8 cellular contexts compared by ENCODE assay signal in the genomic region with DNA sequence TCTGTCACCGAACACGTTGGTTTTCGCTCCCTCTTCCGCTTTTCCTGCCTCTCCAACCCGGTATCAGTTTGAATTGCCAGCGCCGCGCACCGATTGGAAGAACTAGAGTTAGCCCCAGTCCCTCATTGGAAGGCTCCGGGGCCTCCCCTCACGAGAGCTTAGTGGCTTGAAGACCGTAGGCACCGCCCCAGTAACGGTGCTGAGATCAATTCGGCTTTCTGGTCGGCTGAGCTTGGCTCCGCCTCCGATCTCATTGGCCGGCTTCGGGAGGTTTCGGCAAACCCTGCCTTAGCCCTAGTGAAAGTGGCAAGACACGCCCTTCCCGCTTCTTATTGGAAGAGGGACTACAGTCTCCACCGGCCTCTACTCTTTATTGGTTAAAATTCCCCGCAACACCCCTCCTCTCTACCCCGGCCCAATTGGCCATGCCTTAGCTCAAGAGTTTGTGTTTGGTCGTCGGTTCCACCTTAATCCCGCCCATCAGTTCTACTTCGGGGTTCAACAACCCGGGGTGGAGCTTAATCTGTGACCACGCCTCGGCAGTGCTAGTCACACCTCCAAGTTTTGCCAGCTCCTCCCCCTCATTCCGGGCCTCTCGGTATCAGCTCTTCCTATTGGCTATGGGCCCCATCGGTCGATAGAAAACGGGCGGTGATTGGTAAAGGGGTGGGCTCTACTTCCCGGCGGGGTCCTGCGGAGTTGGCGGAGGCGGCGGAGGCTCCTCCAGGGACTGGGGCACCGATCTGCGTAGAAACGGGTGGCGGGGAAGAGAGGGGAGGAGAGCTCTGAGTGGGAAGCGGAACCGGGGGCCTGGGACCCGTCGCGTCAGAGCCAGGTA. TPM values are rescaled to one million over a fixed set of nuclear protein-coding genes. Genes with fewer than 3 reads are reported as not detected.
DNase-seq lines count a peak whose midpoint lies in the region; ATAC-seq and TF ChIP-seq lines count a peak whose summit lies in the region.
"Not testable (repeated sequence)": the region's sequence is repeated elsewhere in the genome, so short reads cannot be mapped to it uniquely, and the experiment has no call there.

A gene (minus strand): TSS at position 51 of the 838 bp plus-strand sequence. CDS start 851 bp downstream, outside the sequence.
A gene (plus strand): TSS at position 686 of the 838 bp plus-strand sequence. CDS start 2,472 bp downstream, outside the sequence.

- H3K9me2 ChIP-seq in SK-N-SH = not testable (repeated sequence)

- not testable (repeated sequence) for TF ChIP-seq CTCF in SK-N-SH (IDR thresholded peaks at IDR 0.05); suprapubic skin (IDR thresholded peaks at IDR 0.05)

- peak within 1 kb of the TSS; percentile 67; the same call in 1 of the 2 replicates for H3K4me2 ChIP-seq in SK-N-SH

- H3K9ac ChIP-seq in SK-N-SH = 0 out of 2 replicates have a peak within 1 kb of the TSS, but pooled peaks have one; percentile 28

- DNase-seq in GM03348 (ENCODE audit: low spot score) (peak; percentile 86), NCI-H1092 treated with DMSO at 0.1 percent for 48 hours (lab: John Stamatoyannopoulos, UW) (peak; percentile 99), globus pallidus (ENCODE audit: low spot score) (peak; percentile 100), occipital lobe (lab: John Stamatoyannopoulos, UW) (peak; percentile 100), suprapubic skin (ENCODE audit: low spot score in 2 of 2) (peak; percentile 97 to 98)
- not testable (repeated sequence) for DNase-seq in SK-N-SH
- DNase-seq in activated naive CD4-positive, alpha-beta T cell treated with Interleukin-2 at 50 U/mL for 16 hours = peak; percentile 90

- WGBS in SK-N-SH (ENCODE audit: low lambda C conversion rate) = 1% methylated on average over 25 of the region's 54 CpGs
- under 1% methylated on average over 28 of the region's 54 CpGs for WGBS in suprapubic skin

- TF ChIP-seq POLR2A in suprapubic skin (IDR thresholded peaks at IDR 0.05) = not testable (repeated sequence)

- not testable (repeated sequence) for H4K20me1 ChIP-seq in SK-N-SH (ENCODE audit: insufficient read depth)

- H3K9me3 ChIP-seq in SK-N-SH, suprapubic skin: not testable (repeated sequence)

- H3F3A ChIP-seq in SK-N-SH (replicated peaks; ENCODE audit: insufficient read depth) = not testable (repeated sequence)

- H3K4me1 ChIP-seq in SK-N-SH (ENCODE audit: control insufficient read depth in 1 of 2, insufficient read depth in 2 of 2, low read depth in 1 of 2, low read length in 1 of 2); suprapubic skin: not testable (repeated sequence)

- peak; percentile 90 for ATAC-seq in HG02610 (IDR thresholded peaks at IDR 0.05; ENCODE audit: unreplicated experiment)

- not testable (repeated sequence) for TF ChIP-seq EP300 in SK-N-SH (IDR thresholded peaks at IDR 0.05; ENCODE audit: borderline replicate concordance in 1 of 2, low read depth in 1 of 2, low read length in 1 of 2); suprapubic skin (IDR thresholded peaks at IDR 0.05)

- CTCF ChIA-PET in SK-N-SH (lab: Yijun Ruan, JAX) = not testable (repeated sequence)

- H3K27ac ChIP-seq in SK-N-SH (ENCODE audit: low read depth in 2 of 2, low read length in 1 of 2) = peak within 1 kb of the TSS in 1 of 2 experiments; percentile 47; a peak in 1 of 4 replicates
- H3K27ac ChIP-seq in suprapubic skin = peak within 1 kb of the TSS; percentile 83

- POLR2A ChIA-PET in SK-N-SH (lab: Yijun Ruan, JAX) = not testable (repeated sequence)

- H3K79me2 ChIP-seq in SK-N-SH (ENCODE audit: insufficient read depth) = not testable (repeated sequence)

- H2AFZ ChIP-seq in SK-N-SH (ENCODE audit: low read depth) = not testable (repeated sequence)

- H3K36me3 ChIP-seq in SK-N-SH (replicated peaks in 1 of 2; ENCODE audit: control insufficient read depth in 1 of 2, insufficient read depth in 2 of 2, low read length in 1 of 2); suprapubic skin: not testable (repeated sequence)

- H3K27me3 ChIP-seq in SK-N-SH (ENCODE audit: insufficient read depth); suprapubic skin: not testable (repeated sequence)

- H3K4me3 ChIP-seq in SK-N-SH (ENCODE audit: low read depth in 2 of 2, low read length in 1 of 2) (peak within 1 kb of the TSS in 1 of 2 experiments; percentile 45; a peak in 2 of 4 replicates), suprapubic skin (peak within 1 kb of the TSS; percentile 56)

- not testable (repeated sequence) for TF ChIP-seq RAD21 in SK-N-SH (IDR thresholded peaks at IDR 0.05; ENCODE audit: low read length)

TF ChIP-seq in SK-N-SH, 30 proteins besides CTCF, POLR2A, EP300 and RAD21:
- TF ChIP-seq, protein P1, sequence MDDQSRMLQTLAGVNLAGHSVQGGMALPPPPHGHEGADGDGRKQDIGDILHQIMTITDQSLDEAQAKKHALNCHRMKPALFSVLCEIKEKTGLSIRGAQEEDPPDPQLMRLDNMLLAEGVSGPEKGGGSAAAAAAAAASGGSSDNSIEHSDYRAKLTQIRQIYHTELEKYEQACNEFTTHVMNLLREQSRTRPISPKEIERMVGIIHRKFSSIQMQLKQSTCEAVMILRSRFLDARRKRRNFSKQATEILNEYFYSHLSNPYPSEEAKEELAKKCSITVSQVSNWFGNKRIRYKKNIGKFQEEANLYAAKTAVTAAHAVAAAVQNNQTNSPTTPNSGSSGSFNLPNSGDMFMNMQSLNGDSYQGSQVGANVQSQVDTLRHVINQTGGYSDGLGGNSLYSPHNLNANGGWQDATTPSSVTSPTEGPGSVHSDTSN (IDR thresholded peaks at IDR 0.05) = peak; percentile 88
- TF ChIP-seq, protein P2, sequence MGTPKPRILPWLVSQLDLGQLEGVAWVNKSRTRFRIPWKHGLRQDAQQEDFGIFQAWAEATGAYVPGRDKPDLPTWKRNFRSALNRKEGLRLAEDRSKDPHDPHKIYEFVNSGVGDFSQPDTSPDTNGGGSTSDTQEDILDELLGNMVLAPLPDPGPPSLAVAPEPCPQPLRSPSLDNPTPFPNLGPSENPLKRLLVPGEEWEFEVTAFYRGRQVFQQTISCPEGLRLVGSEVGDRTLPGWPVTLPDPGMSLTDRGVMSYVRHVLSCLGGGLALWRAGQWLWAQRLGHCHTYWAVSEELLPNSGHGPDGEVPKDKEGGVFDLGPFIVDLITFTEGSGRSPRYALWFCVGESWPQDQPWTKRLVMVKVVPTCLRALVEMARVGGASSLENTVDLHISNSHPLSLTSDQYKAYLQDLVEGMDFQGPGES (IDR thresholded peaks at IDR 0.05; ENCODE audit: low read depth, low read length) = peak; percentile 41
- peak; percentile 61; the same call in 1 of the 2 replicates for TF ChIP-seq RFX5 (IDR thresholded peaks at IDR 0.05; ENCODE audit: low read length)

RNA-seq across cellular contexts. Expression of the first gene that starts in this region (rescaled TPM):
- 5.1 and 6.0 TPM in 2 replicates for polyA plus RNA-seq in SK-N-SH (2012; rRNA removed)
- polyA plus RNA-seq in SK-N-SH (2012; cell fraction: cytosol; rRNA removed) = 5.2 and 5.9 TPM in 2 replicates
- polyA plus RNA-seq in SK-N-SH (2012; cell fraction: nucleus; rRNA removed) = 4.8 and 7.8 TPM in 2 replicates
- total RNA-seq in occipital lobe = 1.7 TPM
- 1 to 10 TPM; 1.1 to 2.5 (median 1.5) TPM for total RNA-seq in suprapubic skin

RNA-seq across cellular contexts. Expression of the second gene that starts in this region (rescaled TPM):
- polyA plus RNA-seq in SK-N-SH (2012; rRNA removed) = 3.2 and 4.3 TPM in 2 replicates
- 5.1 and 5.4 TPM in 2 replicates for polyA plus RNA-seq in SK-N-SH (2012; cell fraction: cytosol; rRNA removed)
- 4.1 and 6.0 TPM in 2 replicates for polyA plus RNA-seq in SK-N-SH (2012; cell fraction: nucleus; rRNA removed)
- total RNA-seq in occipital lobe (56.6 TPM), suprapubic skin (10 to 100 TPM; 38.6 to 60.9 (median 40.4) TPM)
